ENCODE assay signal across 1 cellular context in the genomic region with DNA sequence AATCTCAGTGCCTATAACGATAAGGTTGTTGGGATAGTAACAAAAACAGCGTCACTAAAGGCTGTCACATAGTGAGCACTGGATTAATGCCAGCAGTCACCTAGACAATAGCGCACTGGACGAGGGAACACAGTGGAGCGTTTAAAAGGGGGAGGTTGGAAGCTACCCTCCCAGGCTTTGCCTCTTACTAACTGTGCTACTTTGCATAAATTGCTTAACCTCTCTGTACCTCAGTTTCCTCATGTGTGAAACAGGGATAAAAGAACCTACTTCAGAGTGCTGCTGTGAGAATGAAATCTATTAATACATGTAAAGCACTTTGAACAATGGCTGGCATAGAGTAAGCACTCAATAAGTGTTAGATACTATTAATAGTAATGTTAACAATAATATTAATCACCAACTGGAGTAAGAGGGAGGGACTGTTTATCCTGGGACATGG.
TF ChIP-seq lines count a peak whose summit lies in the region.

No MANE protein-coding gene starts in this region.

TF ChIP-seq in GM12878, 131 proteins besides CTCF, POLR2A, EP300 and RAD21:
- no peak for TF ChIP-seq CHD2 (IDR thresholded peaks at IDR 0.05; ENCODE audit: borderline replicate concordance, low read depth, low read length)
- TF ChIP-seq, protein P1, sequence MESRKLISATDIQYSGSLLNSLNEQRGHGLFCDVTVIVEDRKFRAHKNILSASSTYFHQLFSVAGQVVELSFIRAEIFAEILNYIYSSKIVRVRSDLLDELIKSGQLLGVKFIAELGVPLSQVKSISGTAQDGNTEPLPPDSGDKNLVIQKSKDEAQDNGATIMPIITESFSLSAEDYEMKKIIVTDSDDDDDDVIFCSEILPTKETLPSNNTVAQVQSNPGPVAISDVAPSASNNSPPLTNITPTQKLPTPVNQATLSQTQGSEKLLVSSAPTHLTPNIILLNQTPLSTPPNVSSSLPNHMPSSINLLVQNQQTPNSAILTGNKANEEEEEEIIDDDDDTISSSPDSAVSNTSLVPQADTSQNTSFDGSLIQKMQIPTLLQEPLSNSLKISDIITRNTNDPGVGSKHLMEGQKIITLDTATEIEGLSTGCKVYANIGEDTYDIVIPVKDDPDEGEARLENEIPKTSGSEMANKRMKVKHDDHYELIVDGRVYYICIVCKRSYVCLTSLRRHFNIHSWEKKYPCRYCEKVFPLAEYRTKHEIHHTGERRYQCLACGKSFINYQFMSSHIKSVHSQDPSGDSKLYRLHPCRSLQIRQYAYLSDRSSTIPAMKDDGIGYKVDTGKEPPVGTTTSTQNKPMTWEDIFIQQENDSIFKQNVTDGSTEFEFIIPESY (IDR thresholded peaks at IDR 0.05): peak; percentile 39; the same call in 1 of the 2 replicates
TF ChIP-seq in GM12878: peak in this region for 1.
